ENCODE assay signal across 17 cellular contexts in the genomic region with DNA sequence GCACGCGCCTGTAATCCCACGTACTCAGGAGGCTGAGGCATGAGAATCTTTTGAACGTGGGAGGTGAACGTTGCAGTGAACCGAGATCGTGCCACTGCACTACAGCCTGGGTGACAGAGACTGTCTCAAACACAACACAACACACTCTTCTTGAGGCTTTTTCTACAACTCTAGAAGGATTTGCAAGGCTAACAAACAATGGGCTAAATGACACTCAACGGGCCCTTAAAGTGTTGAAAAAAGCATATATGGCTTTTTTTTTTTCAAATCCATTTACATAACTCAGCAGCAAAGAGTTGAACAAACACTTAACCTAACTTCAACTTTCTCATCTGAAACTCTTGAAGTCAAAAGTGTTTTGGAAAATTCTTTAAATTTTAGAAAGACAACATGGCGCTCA. TPM values are rescaled to one million over a fixed set of nuclear protein-coding genes. Genes with fewer than 3 reads are reported as not detected.
DNase-seq lines count a peak whose midpoint lies in the region; ATAC-seq, FAIRE-seq and TF ChIP-seq lines count a peak whose summit lies in the region.
"Had no signal": no experiment of that assay in that cellular context is flagged by ENCODE, and none has a peak within 500 bp of the region (broad histone marks: within the 10 kb centered on the region; RNA-seq: fewer than 3 reads in every experiment).

No MANE protein-coding gene starts in this region.

- peaks cover 19% of the 10 kb centered on the region for H3F3A ChIP-seq in smooth muscle cell (ENCODE audit: low read depth)

- H3K79me2 ChIP-seq in astrocyte (ENCODE audit: insufficient read depth, low read length) (peaks cover 50% of the 10 kb centered on the region), smooth muscle cell (ENCODE audit: low read depth) (peaks cover 55% of the 10 kb centered on the region)

- WGBS in smooth muscle cell (ENCODE audit: low lambda C conversion rate): 96% methylated on average over 9 of the region's 9 CpGs

- no peak for ATAC-seq in left ventricle myocardium superior
- ATAC-seq: PC-3 had no signal

- H3K9me3 ChIP-seq in HUES48 (ENCODE audit: control insufficient read depth, insufficient read depth, low read length) (no peaks in the 10 kb centered on the region), astrocyte (ENCODE audit: insufficient read depth, low read depth, low read length) (no peaks in the 10 kb centered on the region), smooth muscle cell (replicated peaks; ENCODE audit: low read depth) (no peaks in the 10 kb centered on the region), ascending aorta (no peaks in the 10 kb centered on the region)
- H3K9me3 ChIP-seq: SJSA1 had no signal

- no peaks in the 10 kb centered on the region for H3K27me3 Mint-ChIP-seq in activated naive CD8-positive, alpha-beta T cell
- no peaks in the 10 kb centered on the region for H3K27me3 Mint-ChIP-seq in activated naive CD8-positive, alpha-beta T cell treated with anti-CD3 and anti-CD28 coated beads for 36 hours
- H3K27me3 Mint-ChIP-seq in astrocyte (ENCODE audit: low read depth, unreplicated experiment): no peaks in the 10 kb centered on the region
- H3K27me3 Mint-ChIP-seq: B cell; CD8-positive, alpha-beta memory T cell had no signal

- H3K36me3 ChIP-seq in HUES48 (ENCODE audit: control insufficient read depth, insufficient read depth, low read length) (peaks cover 46% of the 10 kb centered on the region), astrocyte (ENCODE audit: insufficient read depth, low read length) (peaks cover 34% of the 10 kb centered on the region), smooth muscle cell (ENCODE audit: low read depth) (peaks cover 23% of the 10 kb centered on the region), ascending aorta (peaks cover 27 to 41% of the 10 kb centered on the region in 2 donors)

- no peak overlapping the region for H3K4me3 Mint-ChIP-seq in activated naive CD8-positive, alpha-beta T cell
- no peak overlapping the region for H3K4me3 Mint-ChIP-seq in activated naive CD8-positive, alpha-beta T cell treated with anti-CD3 and anti-CD28 coated beads for 36 hours
- no peak overlapping the region for H3K4me3 Mint-ChIP-seq in astrocyte (ENCODE audit: unreplicated experiment)
- H3K4me3 Mint-ChIP-seq: B cell had no signal

- peak overlapping the region; percentile 95 for H3K27ac Mint-ChIP-seq in activated naive CD8-positive, alpha-beta T cell
- H3K27ac Mint-ChIP-seq in activated naive CD8-positive, alpha-beta T cell treated with anti-CD3 and anti-CD28 coated beads for 36 hours: no peak overlapping the region
- peak overlapping the region; percentile 34 for H3K27ac Mint-ChIP-seq in astrocyte (ENCODE audit: unreplicated experiment)
- H3K27ac Mint-ChIP-seq: B cell had no signal

- peaks cover 52% of the 10 kb centered on the region for H3K4me1 Mint-ChIP-seq in activated naive CD8-positive, alpha-beta T cell (ENCODE audit: low read depth)
- H3K4me1 Mint-ChIP-seq in activated naive CD8-positive, alpha-beta T cell treated with anti-CD3 and anti-CD28 coated beads for 36 hours: peaks cover 40% of the 10 kb centered on the region
- H3K4me1 Mint-ChIP-seq in astrocyte (ENCODE audit: low read depth, unreplicated experiment): peaks cover 30% of the 10 kb centered on the region

- H3K4me1 ChIP-seq in HUES48 (ENCODE audit: control insufficient read depth, insufficient read depth, low read length) (peaks cover 20% of the 10 kb centered on the region), astrocyte (ENCODE audit: insufficient read depth, low read length) (peaks cover 19% of the 10 kb centered on the region), smooth muscle cell (ENCODE audit: low read depth) (peaks cover 9% of the 10 kb centered on the region), ascending aorta (peaks cover under 1 to 3% of the 10 kb centered on the region in 2 donors)

- H3K4me3 ChIP-seq in HUES48 (ENCODE audit: low read depth, low read length) (no peak overlapping the region), astrocyte (ENCODE audit: insufficient read depth, low read depth, low read length) (no peak overlapping the region), smooth muscle cell (no peak overlapping the region), ascending aorta (no peak overlapping the region)
- H3K4me3 ChIP-seq: SJSA1 had no signal

- H3K9ac ChIP-seq in HUES48 (ENCODE audit: low read depth, low read length) (no peak overlapping the region), astrocyte (ENCODE audit: low read length) (no peak overlapping the region), smooth muscle cell (ENCODE audit: low read depth) (no peak overlapping the region)

- H4K20me1 ChIP-seq in astrocyte (ENCODE audit: insufficient read depth, low read length) (peaks cover 59% of the 10 kb centered on the region), smooth muscle cell (ENCODE audit: low read depth) (peaks cover 96% of the 10 kb centered on the region)

- peaks cover 9% of the 10 kb centered on the region for H3K36me3 Mint-ChIP-seq in activated naive CD8-positive, alpha-beta T cell
- H3K36me3 Mint-ChIP-seq in activated naive CD8-positive, alpha-beta T cell treated with anti-CD3 and anti-CD28 coated beads for 36 hours: peaks cover 41% of the 10 kb centered on the region
- peaks cover 36% of the 10 kb centered on the region for H3K36me3 Mint-ChIP-seq in astrocyte (ENCODE audit: low read depth, unreplicated experiment)

- H3K4me2 ChIP-seq in astrocyte (ENCODE audit: low read length): no peak overlapping the region
- peak overlapping the region; percentile 66 for H3K4me2 ChIP-seq in smooth muscle cell

- H2AFZ ChIP-seq in astrocyte (ENCODE audit: low read depth, low read length) (no peak overlapping the region), smooth muscle cell (ENCODE audit: low read depth) (no peak overlapping the region)

- H3K27ac ChIP-seq in HUES48 (ENCODE audit: low read depth, low read length) (peak overlapping the region; percentile 98), astrocyte (ENCODE audit: low read depth, low read length) (no peak overlapping the region), smooth muscle cell (ENCODE audit: low read depth) (peak overlapping the region; percentile 90), ascending aorta (no peak overlapping the region)

- no peak for FAIRE-seq in astrocyte (lab: Jason Lieb, UNC)

- TF ChIP-seq CTCF in astrocyte (IDR thresholded peaks at IDR 0.05; ENCODE audit: insufficient read depth, low read depth, low read length) (no peak), smooth muscle cell (IDR thresholded peaks at IDR 0.05; ENCODE audit: borderline replicate concordance, insufficient read depth, poor library complexity, severe bottlenecking) (no peak), ascending aorta (IDR thresholded peaks at IDR 0.05) (no peak)

- DNase-seq in activated naive CD8-positive, alpha-beta T cell treated with anti-CD3 and anti-CD28 coated beads for 36 hours: no peak
- no peak for DNase-seq in astrocyte (ENCODE audit: low read depth)
- DNase-seq in smooth muscle cell (lab: John Stamatoyannopoulos, UW; ENCODE audit: unreplicated experiment): no peak
- DNase-seq in ascending aorta (ENCODE audit: low spot score in 2 of 2): no peak
- DNase-seq in left ventricle myocardium superior: no peak
- DNase-seq in AG20443 (ENCODE audit: low spot score): no peak
- DNase-seq: ACHN; CD8-positive, alpha-beta memory T cell; MV-4-11; NCI-H1436; NCI-H2227 treated with DMSO at 0.1 percent for 48 hours; NCI-H526 treated with DMSO at 0.1 percent for 48 hours; PC-3 had no signal

- intact Hi-C loops in ascending aorta (cut with DNase I) (no loop called here), left ventricle myocardium superior (cut with micrococcal nuclease) (no loop called here)

- H3K27me3 ChIP-seq in HUES48 (ENCODE audit: control insufficient read depth, insufficient read depth, low read length): no peaks in the 10 kb centered on the region
- H3K27me3 ChIP-seq in astrocyte (ENCODE audit: insufficient read depth, low read length): no peaks in the 10 kb centered on the region
- H3K27me3 ChIP-seq in smooth muscle cell (ENCODE audit: low read depth): no peaks in the 10 kb centered on the region
- no peaks in the 10 kb centered on the region for H3K27me3 ChIP-seq in ascending aorta
- H3K27me3 ChIP-seq: SJSA1 had no signal

- H3K9me3 Mint-ChIP-seq in activated naive CD8-positive, alpha-beta T cell (ENCODE audit: low read depth): no peaks in the 10 kb centered on the region
- H3K9me3 Mint-ChIP-seq in activated naive CD8-positive, alpha-beta T cell treated with anti-CD3 and anti-CD28 coated beads for 36 hours: peaks cover 3% of the 10 kb centered on the region
- no peaks in the 10 kb centered on the region for H3K9me3 Mint-ChIP-seq in astrocyte (ENCODE audit: unreplicated experiment)
- H3K9me3 Mint-ChIP-seq: CD8-positive, alpha-beta memory T cell had no signal

RNA-seq across cellular contexts. Expression of a gene that starts 22.3 kb away (rescaled TPM):
- 10 to 100 TPM; 31.6 to 34.7 TPM for total RNA-seq in activated naive CD8-positive, alpha-beta T cell treated with anti-CD3 and anti-CD28 coated beads for 36 hours
- total RNA-seq in astrocyte: 56.5 and 57.6 TPM in 2 replicates
- 67.3 and 76.5 TPM in 2 replicates for total RNA-seq in smooth muscle cell
- polyA plus RNA-seq in smooth muscle cell: 47.4 and 52.5 TPM in 2 replicates
- total RNA-seq in ascending aorta: 36.3 TPM
- total RNA-seq in left ventricle myocardium superior: 5.3 TPM

RNA-seq across cellular contexts. Expression of a gene that starts 54.9 kb away (rescaled TPM):
- total RNA-seq in activated naive CD8-positive, alpha-beta T cell treated with anti-CD3 and anti-CD28 coated beads for 36 hours: 10 to 100 TPM; 94.3 to 95.8 TPM
- 30.3 and 32.5 TPM in 2 replicates for total RNA-seq in astrocyte
- 29.1 and 31.2 TPM in 2 replicates for total RNA-seq in smooth muscle cell
- polyA plus RNA-seq in smooth muscle cell: 13.9 and 21.2 TPM in 2 replicates
- total RNA-seq in ascending aorta: 19.5 TPM
- 41.8 TPM for total RNA-seq in left ventricle myocardium superior

Comparison
In these comparisons a context has a peak if more than half of its experiments do, and no peak if none do; other contexts are left out.
1. H3K27ac ChIP-seq: peak in HUES48 (single experiment) and smooth muscle cell (single experiment); none in astrocyte (single experiment) and ascending aorta (0 of 2).